ENCODE assay signal across 8 cellular contexts in the genomic region with DNA sequence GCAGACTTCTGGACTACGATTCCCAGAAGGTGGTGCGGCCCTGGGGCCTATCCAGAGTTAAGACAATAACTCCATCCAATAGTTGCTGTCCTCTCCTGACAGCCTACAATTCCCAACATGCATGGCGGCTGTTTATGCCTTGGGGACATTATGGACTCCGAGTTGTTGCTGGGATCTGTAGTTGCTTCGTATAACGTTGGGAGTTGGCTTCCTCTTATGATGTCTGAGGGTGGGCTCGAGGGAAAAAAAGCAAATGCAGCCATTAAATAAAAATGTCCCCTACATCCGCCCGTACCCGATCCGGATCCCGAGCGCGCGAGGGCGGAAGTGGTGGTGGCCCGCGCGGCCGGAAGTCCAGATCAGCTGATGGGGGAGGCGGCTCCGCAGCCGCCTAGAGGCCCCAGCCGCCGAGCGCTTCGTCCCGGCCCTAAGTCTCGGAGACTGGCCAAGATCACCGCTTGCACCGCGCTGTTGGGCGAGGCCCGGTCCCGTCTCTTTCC. TPM values are rescaled to one million over a fixed set of nuclear protein-coding genes. Genes with fewer than 3 reads are reported as not detected.
DNase-seq lines count a peak whose midpoint lies in the region; ATAC-seq and TF ChIP-seq lines count a peak whose summit lies in the region.

A gene with protein sequence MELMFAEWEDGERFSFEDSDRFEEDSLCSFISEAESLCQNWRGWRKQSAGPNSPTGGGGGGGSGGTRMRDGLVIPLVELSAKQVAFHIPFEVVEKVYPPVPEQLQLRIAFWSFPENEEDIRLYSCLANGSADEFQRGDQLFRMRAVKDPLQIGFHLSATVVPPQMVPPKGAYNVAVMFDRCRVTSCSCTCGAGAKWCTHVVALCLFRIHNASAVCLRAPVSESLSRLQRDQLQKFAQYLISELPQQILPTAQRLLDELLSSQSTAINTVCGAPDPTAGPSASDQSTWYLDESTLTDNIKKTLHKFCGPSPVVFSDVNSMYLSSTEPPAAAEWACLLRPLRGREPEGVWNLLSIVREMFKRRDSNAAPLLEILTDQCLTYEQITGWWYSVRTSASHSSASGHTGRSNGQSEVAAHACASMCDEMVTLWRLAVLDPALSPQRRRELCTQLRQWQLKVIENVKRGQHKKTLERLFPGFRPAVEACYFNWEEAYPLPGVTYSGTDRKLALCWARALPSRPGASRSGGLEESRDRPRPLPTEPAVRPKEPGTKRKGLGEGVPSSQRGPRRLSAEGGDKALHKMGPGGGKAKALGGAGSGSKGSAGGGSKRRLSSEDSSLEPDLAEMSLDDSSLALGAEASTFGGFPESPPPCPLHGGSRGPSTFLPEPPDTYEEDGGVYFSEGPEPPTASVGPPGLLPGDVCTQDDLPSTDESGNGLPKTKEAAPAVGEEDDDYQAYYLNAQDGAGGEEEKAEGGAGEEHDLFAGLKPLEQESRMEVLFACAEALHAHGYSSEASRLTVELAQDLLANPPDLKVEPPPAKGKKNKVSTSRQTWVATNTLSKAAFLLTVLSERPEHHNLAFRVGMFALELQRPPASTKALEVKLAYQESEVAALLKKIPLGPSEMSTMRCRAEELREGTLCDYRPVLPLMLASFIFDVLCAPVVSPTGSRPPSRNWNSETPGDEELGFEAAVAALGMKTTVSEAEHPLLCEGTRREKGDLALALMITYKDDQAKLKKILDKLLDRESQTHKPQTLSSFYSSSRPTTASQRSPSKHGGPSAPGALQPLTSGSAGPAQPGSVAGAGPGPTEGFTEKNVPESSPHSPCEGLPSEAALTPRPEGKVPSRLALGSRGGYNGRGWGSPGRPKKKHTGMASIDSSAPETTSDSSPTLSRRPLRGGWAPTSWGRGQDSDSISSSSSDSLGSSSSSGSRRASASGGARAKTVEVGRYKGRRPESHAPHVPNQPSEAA (N-terminal part only) (plus strand): TSS at position 386 of the 500 bp plus-strand sequence. CDS start 273 bp downstream, outside the sequence.

- H3F3A ChIP-seq in GM23248 (ENCODE audit: insufficient read depth) = peaks cover 25% of the 10 kb centered on the region

- H3K4me2 ChIP-seq in DND-41 (ENCODE audit: insufficient read depth, low read length) (peak within 1 kb of the TSS; percentile 96), GM23248 (ENCODE audit: unreplicated experiment) (peak within 1 kb of the TSS; percentile 79)

- in situ Hi-C loops in GM23248 (cut with MboI) = no loop called here

- peaks cover 24% of the 10 kb centered on the region for H3K36me3 ChIP-seq in DND-41 (ENCODE audit: insufficient read depth, low read length)
- peaks cover 8% of the 10 kb centered on the region; the same call in 1 of the 2 replicates for H3K36me3 ChIP-seq in GM23248 (ENCODE audit: low read depth)
- H3K36me3 ChIP-seq in esophagus squamous epithelium = peaks cover 11 to 21% (median 12%) of the 10 kb centered on the region in 3 donors

- peaks cover 72% of the 10 kb centered on the region for H3K79me2 ChIP-seq in DND-41 (ENCODE audit: insufficient read depth, low read length)
- H3K79me2 ChIP-seq in GM23248 (ENCODE audit: insufficient read depth) = peaks cover 93% of the 10 kb centered on the region

- ATAC-seq in DND-41 (ENCODE audit: insufficient read depth, low read depth) = peak; percentile 89

- peaks cover 55% of the 10 kb centered on the region for H3K4me1 ChIP-seq in DND-41 (ENCODE audit: insufficient read depth, low read length)
- H3K4me1 ChIP-seq in GM23248 (ENCODE audit: insufficient read depth) = peaks cover 28% of the 10 kb centered on the region
- peaks cover 40 to 77% (median 41%) of the 10 kb centered on the region in 3 donors for H3K4me1 ChIP-seq in esophagus squamous epithelium

- peak within 1 kb of the TSS; percentile 87 for H3K27ac Mint-ChIP-seq in activated T-helper 1 cell treated with anti-CD3 and anti-CD28 coated beads, Interleukin-12 subunit alpha, Interleukin-12 subunit beta, Interleukin-2, Interleukin-4 antibody, amounts not matched to agents 30 ng/mL and 10 ng/mL and 1 ng/mL, durations not matched to agents 14 hours and 24 hours and 36 hours

- DNase-seq in DND-41 (peak; percentile 90), GM23248 (peak; percentile 97), Kasumi-1 (lab: John Stamatoyannopoulos, UW) (peak; percentile 99), RPMI7951 (ENCODE audit: low read depth) (peak; percentile 91), esophagus squamous epithelium (lab: John Stamatoyannopoulos, UW) (peak; percentile 71), myocyte (ENCODE audit: low read depth) (peak; percentile 96)
- peak; percentile 79 for DNase-seq in activated T-helper 1 cell treated with anti-CD3 and anti-CD28 coated beads, Interleukin-12 subunit alpha, Interleukin-12 subunit beta, Interleukin-2, Interleukin-4 antibody, amounts not matched to agents 30 ng/mL and 10 ng/mL and 1 ng/mL, durations not matched to agents 14 hours and 24 hours and 36 hours (ENCODE audit: low spot score)
- peak; percentile 72 to 75 for DNase-seq in stimulated activated CD8-positive, alpha-beta memory T cell treated with anti-CD3 and anti-CD28 coated beads, Interleukin-7, amount 100 ng/mL, for 48 hours (ENCODE audit: extremely low read depth in 1 of 2, low read depth in 1 of 2)

- H3K9me3 ChIP-seq in DND-41 (ENCODE audit: insufficient read depth, low read length, severe bottlenecking) (no peaks in the 10 kb centered on the region), GM23248 (ENCODE audit: low read depth) (no peaks in the 10 kb centered on the region), esophagus squamous epithelium (no peaks in the 10 kb centered on the region)

- peak within 1 kb of the TSS; percentile 99 for H3K4me3 Mint-ChIP-seq in activated T-helper 1 cell treated with anti-CD3 and anti-CD28 coated beads, Interleukin-12 subunit alpha, Interleukin-12 subunit beta, Interleukin-2, Interleukin-4 antibody, amounts not matched to agents 30 ng/mL and 10 ng/mL and 1 ng/mL, durations not matched to agents 14 hours and 24 hours and 36 hours

- 1% methylated on average over 26 to 35 of the region's 35 CpGs for WGBS in GM23248 (ENCODE audit: low coverage in 1 of 2, low lambda C conversion rate in 2 of 2, missing lambda C conversion rate in 2 of 2), 2 experiments
- WGBS in esophagus squamous epithelium, 2 donors = 0% methylated on average over 3 to 14 of the region's 35 CpGs

- no peaks in the 10 kb centered on the region for H3K9me3 Mint-ChIP-seq in activated T-helper 1 cell treated with anti-CD3 and anti-CD28 coated beads, Interleukin-12 subunit alpha, Interleukin-12 subunit beta, Interleukin-2, Interleukin-4 antibody, amounts not matched to agents 30 ng/mL and 10 ng/mL and 1 ng/mL, durations not matched to agents 14 hours and 24 hours and 36 hours

- H3K4me1 Mint-ChIP-seq in activated T-helper 1 cell treated with anti-CD3 and anti-CD28 coated beads, Interleukin-12 subunit alpha, Interleukin-12 subunit beta, Interleukin-2, Interleukin-4 antibody, amounts not matched to agents 30 ng/mL and 10 ng/mL and 1 ng/mL, durations not matched to agents 14 hours and 24 hours and 36 hours (ENCODE audit: low read depth) = peaks cover 48% of the 10 kb centered on the region

- H3K4me3 ChIP-seq in DND-41 (ENCODE audit: low read depth in 1 of 2, low read length in 2 of 2) = peak within 1 kb of the TSS; percentile 88 to 92; a peak in 3 of 4 replicates
- H3K4me3 ChIP-seq in GM23248 = peak within 1 kb of the TSS; percentile 80
- peak within 1 kb of the TSS; percentile 92 to 99 (median 96) for H3K4me3 ChIP-seq in esophagus squamous epithelium

- peak within 1 kb of the TSS; percentile 92 for H3K27ac ChIP-seq in DND-41 (ENCODE audit: low read length)
- peak within 1 kb of the TSS; percentile 70 for H3K27ac ChIP-seq in GM23248
- peak within 1 kb of the TSS; percentile 94 to 99 (median 95) for H3K27ac ChIP-seq in esophagus squamous epithelium

- no peak for TF ChIP-seq CTCF in DND-41 (IDR thresholded peaks at IDR 0.05; ENCODE audit: borderline replicate concordance, extremely low read depth, low read length, poor library complexity, severe bottlenecking)
- peak in 2 of 6 experiments; percentile 4 to 13 for TF ChIP-seq CTCF in esophagus squamous epithelium (IDR thresholded peaks at IDR 0.05)

- no peaks in the 10 kb centered on the region for H3K9me2 ChIP-seq in GM23248 (ENCODE audit: insufficient read depth)

- peak in 2 of 4 donors; percentile 72 to 82 for TF ChIP-seq POLR2A in esophagus squamous epithelium (IDR thresholded peaks at IDR 0.05)

- H2AFZ ChIP-seq in DND-41 (ENCODE audit: low read depth, low read length) (peak within 1 kb of the TSS; percentile 71), GM23248 (peak within 1 kb of the TSS; percentile 84)

- H3K27me3 Mint-ChIP-seq in activated T-helper 1 cell treated with anti-CD3 and anti-CD28 coated beads, Interleukin-12 subunit alpha, Interleukin-12 subunit beta, Interleukin-2, Interleukin-4 antibody, amounts not matched to agents 30 ng/mL and 10 ng/mL and 1 ng/mL, durations not matched to agents 14 hours and 24 hours and 36 hours (ENCODE audit: insufficient read depth) = no peaks in the 10 kb centered on the region

- peaks cover 25% of the 10 kb centered on the region; the same call in 1 of the 2 replicates for H4K20me1 ChIP-seq in DND-41 (ENCODE audit: insufficient read depth, low read length)
- peaks cover 7% of the 10 kb centered on the region for H4K20me1 ChIP-seq in GM23248 (ENCODE audit: insufficient read depth)

- intact Hi-C loops in activated T-helper 1 cell treated with anti-CD3 and anti-CD28 coated beads, Interleukin-12 subunit alpha, Interleukin-12 subunit beta, Interleukin-2, Interleukin-4 antibody, amounts not matched to agents 30 ng/mL and 10 ng/mL and 1 ng/mL, durations not matched to agents 14 hours and 24 hours and 36 hours (cut with micrococcal nuclease) = loop anchor here (1.0 to 10.0 kb wide), 9 partner anchors 13 to 1425 kb away; partner anchors contain the start of genes DNAJC9, NDST2, SEC24C and VDAC2
- intact Hi-C loops in esophagus squamous epithelium (cut with DNase I) = no loop called here

- peaks cover 21% of the 10 kb centered on the region for H3K36me3 Mint-ChIP-seq in activated T-helper 1 cell treated with anti-CD3 and anti-CD28 coated beads, Interleukin-12 subunit alpha, Interleukin-12 subunit beta, Interleukin-2, Interleukin-4 antibody, amounts not matched to agents 30 ng/mL and 10 ng/mL and 1 ng/mL, durations not matched to agents 14 hours and 24 hours and 36 hours (ENCODE audit: low read depth)

- H3K9ac ChIP-seq in DND-41 (ENCODE audit: low read depth, low read length) (peak within 1 kb of the TSS; percentile 80), GM23248 (peak within 1 kb of the TSS; percentile 89)

- H3K27me3 ChIP-seq in DND-41 (ENCODE audit: insufficient read depth, low read length, poor library complexity) (no peaks in the 10 kb centered on the region), GM23248 (replicated peaks; ENCODE audit: insufficient read depth) (no peaks in the 10 kb centered on the region), esophagus squamous epithelium (no peaks in the 10 kb centered on the region)

RNA-seq across cellular contexts. Expression of the gene that starts here (rescaled TPM):
- total RNA-seq in GM23248 (2014; rRNA removed; shearing (Covaris generic)) = 44.4 and 61.5 TPM in 2 replicates
- 24.3 and 25.5 TPM in 2 replicates for polyA plus RNA-seq in GM23248 (2016; fragmentation: Nextera tagmentation; extraction: Ambion mirVana)
- total RNA-seq in RPMI7951 (2014; rRNA removed; shearing (Covaris generic)) = 18.3 and 21.6 TPM in 2 replicates
- 54.2 and 56.3 TPM in 2 replicates for total RNA-seq in activated T-helper 1 cell treated with anti-CD3 and anti-CD28 coated beads, Interleukin-12 subunit alpha, Interleukin-12 subunit beta, Interleukin-2, Interleukin-4 antibody, amounts not matched to agents 30 ng/mL and 10 ng/mL and 1 ng/mL, durations not matched to agents 14 hours and 24 hours and 36 hours
- total RNA-seq in esophagus squamous epithelium (100 to 1,000 TPM in 1 of 4 donors, 10 to 100 TPM in 3; 33.3 to 116 (median 83.9) TPM), myocyte (79.9 and 103 TPM in 2 replicates)
- 103 TPM for polyA plus RNA-seq in myocyte (2012)

Comparison
In these comparisons a context has a peak if more than half of its experiments do, and no peak if none do; other contexts are left out.
1. Peak in every context shown above with its lines: DNase-seq, ATAC-seq, H3K4me3 ChIP-seq and H3K27ac ChIP-seq.